8 cellular contexts compared by ENCODE assay signal in genomic region chr7:92836489-92837213, GRCh38. TPM values are rescaled to one million over a fixed set of nuclear protein-coding genes. Genes with fewer than 3 reads are reported as not detected.
DNase-seq lines count a peak whose midpoint lies in the region; ATAC-seq and TF ChIP-seq lines count a peak whose summit lies in the region.

Gene CDK6 (minus strand): TSS chr7:92836573. CDS start chr7:92833323, 3,250 bp downstream.

- DNase-seq in NOMO-1 (lab: John Stamatoyannopoulos, UW; ENCODE audit: unreplicated experiment in 2 of 2) (peak; percentile 88 to 93), erythroblast (lab: John Stamatoyannopoulos, UW) (peak; percentile 69 to 76), naive B cell (peak; percentile 65), NCI-H2171 treated with DMSO at 0.1 percent for 48 hours (lab: John Stamatoyannopoulos, UW) (no peak)
- DNase-seq in activated CD8-positive, alpha-beta memory T cell treated with anti-CD3 and anti-CD28 coated beads, Interleukin-2, amount 50 U/mL, for 48 hours: peak; percentile 85
- DNase-seq in stimulated activated naive CD8-positive, alpha-beta T cell treated with anti-CD3 and anti-CD28 coated beads, Interleukin-15, amount 100 ng/mL, for 72 hours: peak; percentile 68 to 73

- peaks cover 25 to 41% (median 34%) of the 10 kb centered on the region in 3 donors for H3K4me1 Mint-ChIP-seq in naive B cell
- H3K4me1 Mint-ChIP-seq in stimulated activated naive CD8-positive, alpha-beta T cell treated with anti-CD3 and anti-CD28 coated beads, Interleukin-15, amount 100 ng/mL, for 72 hours: peaks cover 23% of the 10 kb centered on the region

- H3K27ac Mint-ChIP-seq in naive B cell: peak within 1 kb of the TSS; percentile 86 to 97 (median 92)
- peak within 1 kb of the TSS; percentile 97 to 99 for H3K27ac Mint-ChIP-seq in stimulated activated naive CD8-positive, alpha-beta T cell treated with anti-CD3 and anti-CD28 coated beads, Interleukin-15, amount 100 ng/mL, for 72 hours

- no peaks in the 10 kb centered on the region for H3K9me3 Mint-ChIP-seq in naive B cell
- H3K9me3 Mint-ChIP-seq in stimulated activated naive CD8-positive, alpha-beta T cell treated with anti-CD3 and anti-CD28 coated beads, Interleukin-15, amount 100 ng/mL, for 72 hours: no peaks in the 10 kb centered on the region

- no peaks in the 10 kb centered on the region for H3K27me3 Mint-ChIP-seq in naive B cell
- H3K27me3 Mint-ChIP-seq in stimulated activated naive CD8-positive, alpha-beta T cell treated with anti-CD3 and anti-CD28 coated beads, Interleukin-15, amount 100 ng/mL, for 72 hours: peaks cover 31% of the 10 kb centered on the region

- H3K4me3 Mint-ChIP-seq in naive B cell: peak within 1 kb of the TSS; percentile 91 to 100 (median 96)
- peak within 1 kb of the TSS; percentile 89 to 93 for H3K4me3 Mint-ChIP-seq in stimulated activated naive CD8-positive, alpha-beta T cell treated with anti-CD3 and anti-CD28 coated beads, Interleukin-15, amount 100 ng/mL, for 72 hours

- TF ChIP-seq POLR2A in GM15510 (IDR thresholded peaks at IDR 0.05; ENCODE audit: borderline replicate concordance, extremely low read depth, insufficient read length) (peak; percentile 71), erythroblast (IDR thresholded peaks at IDR 0.05; ENCODE audit: low read length) (no peak)

- peak; percentile 37 for ATAC-seq in HG02763 (IDR thresholded peaks at IDR 0.05; ENCODE audit: unreplicated experiment)
- peak; percentile 46 to 49 for ATAC-seq in naive B cell (ENCODE audit: low read depth in 2 of 2)
- peak; percentile 55 for ATAC-seq in stimulated activated naive CD8-positive, alpha-beta T cell treated with anti-CD3 and anti-CD28 coated beads, Interleukin-15, amount 100 ng/mL, for 72 hours

- H3K36me3 Mint-ChIP-seq in naive B cell: peaks cover 0 to 9% of the 10 kb centered on the region in 2 donors

RNA-seq across cellular contexts. Expression of gene CDK6, which starts in this region (rescaled TPM):
- 10 to 100 TPM in 3 of 6 donors, 1 to 10 TPM in 3; 3.3 to 15.7 (median 9.6) TPM for polyA plus RNA-seq in naive B cell (ENCODE audit: low read depth in 6 of 6)
